ENCODE assay signal across 16 cellular contexts in the genomic region with DNA sequence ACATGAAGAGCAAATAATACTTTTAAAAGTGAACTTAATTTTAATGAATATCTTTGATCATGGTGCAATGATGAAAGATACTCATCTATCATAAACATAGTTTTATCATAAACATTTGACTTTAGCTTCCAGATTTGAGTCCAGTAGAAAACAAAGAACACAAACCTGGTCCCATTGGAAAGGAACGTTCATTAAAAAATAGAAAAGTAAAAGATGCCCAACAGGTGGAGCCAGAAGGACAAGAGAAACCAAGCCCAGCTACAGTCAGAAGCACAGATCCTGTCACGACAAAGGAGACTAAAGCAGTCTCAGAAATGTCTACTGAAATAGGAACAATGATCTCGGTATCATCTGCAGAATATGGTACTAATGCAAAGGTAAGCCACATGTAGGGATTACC. TPM values are rescaled to one million over a fixed set of nuclear protein-coding genes. Genes with fewer than 3 reads are reported as not detected.
DNase-seq lines count a peak whose midpoint lies in the region; ATAC-seq, FAIRE-seq and TF ChIP-seq lines count a peak whose summit lies in the region.
"Had no signal": no experiment of that assay in that cellular context is flagged by ENCODE, and none has a peak within 500 bp of the region (broad histone marks: within the 10 kb centered on the region; RNA-seq: fewer than 3 reads in every experiment).

No MANE protein-coding gene starts in this region.

- intact Hi-C loops in HCT116 (cut with micrococcal nuclease) = no loop called here

- H3K9ac ChIP-seq in HCT116 (ENCODE audit: low read length) (no peak overlapping the region), mesenchymal stem cell (ENCODE audit: low read length) (no peak overlapping the region)

- no peak overlapping the region for H4K91ac ChIP-seq in mesenchymal stem cell (ENCODE audit: low read length)

- H3K79me2 ChIP-seq in HCT116 (ENCODE audit: insufficient read depth, low read length) = peaks cover 37% of the 10 kb centered on the region
- peaks cover 3% of the 10 kb centered on the region for H3K79me2 ChIP-seq in hepatocyte

- H3K27me3 ChIP-seq in HCT116 (ENCODE audit: insufficient read depth, low read length) (no peaks in the 10 kb centered on the region), hepatocyte (no peaks in the 10 kb centered on the region), mesenchymal stem cell (ENCODE audit: control insufficient read depth in 1 of 2, insufficient read depth in 1 of 2, low read length in 2 of 2) (no peaks in the 10 kb centered on the region)

- H2BK15ac ChIP-seq in mesenchymal stem cell (ENCODE audit: low read depth, poor library complexity, severe bottlenecking) = no peak overlapping the region

- CTCF ChIA-PET in HCT116 (lab: Charles Lee) (no interaction called here), GM10248 (lab: Yijun Ruan, JAX) (interaction anchor here (3.7 kb wide), 1 partner anchor 12 kb away, joined by 19 read pairs; no protein-coding TSS in a partner anchor)

- RAD21 ChIA-PET in HCT116 (lab: Charles Lee; ENCODE audit: low non-redundant PET in 1 of 2, low total read pairs in 2 of 2, uncharacterized antibody in 2 of 2, unreplicated experiment in 2 of 2) = no interaction called here

- H3K4me1 ChIP-seq in HCT116 (ENCODE audit: control insufficient read depth in 1 of 2, insufficient read depth in 2 of 2, low read length in 2 of 2) (no peaks in the 10 kb centered on the region), hepatocyte (ENCODE audit: insufficient read depth) (no peaks in the 10 kb centered on the region), mesenchymal stem cell (ENCODE audit: control insufficient read depth, insufficient read depth, low read depth, low read length) (no peaks in the 10 kb centered on the region)

- POLR2A ChIA-PET in HCT116 (lab: Charles Lee) (no interaction called here), GM10248 (lab: Yijun Ruan, JAX) (no interaction called here)

- no peak overlapping the region for H2AK5ac ChIP-seq in mesenchymal stem cell (ENCODE audit: low read length, severe bottlenecking)

- no peak overlapping the region for H4K8ac ChIP-seq in mesenchymal stem cell (ENCODE audit: low read length)

- TF ChIP-seq POLR2A in HCT116 (IDR thresholded peaks at IDR 0.05; ENCODE audit: borderline replicate concordance, extremely low read depth, insufficient read depth, insufficient read length) = no peak

- no peak overlapping the region for H3K4me3 ChIP-seq in HCT116 (replicated peaks in 1 of 2; ENCODE audit: low read depth in 1 of 2, low read length in 2 of 2)
- no peak overlapping the region for H3K4me3 ChIP-seq in hepatocyte
- H3K4me3 ChIP-seq in mesenchymal stem cell (ENCODE audit: insufficient read depth in 1 of 2, low read depth in 1 of 2, low read length in 2 of 2) = no peak overlapping the region
- H3K4me3 ChIP-seq: smooth muscle cell had no signal

- no peak overlapping the region for H3K4me2 ChIP-seq in HCT116 (ENCODE audit: low read length)
- H3K4me2 ChIP-seq in hepatocyte = no peak overlapping the region
- no peak overlapping the region for H3K4me2 ChIP-seq in mesenchymal stem cell (ENCODE audit: low read length, poor library complexity, severe bottlenecking)
- H3K4me2 ChIP-seq: smooth muscle cell had no signal

- H3K79me1 ChIP-seq in mesenchymal stem cell (replicated peaks; ENCODE audit: low read length, poor library complexity, severe bottlenecking) = peaks cover 10% of the 10 kb centered on the region

- H2BK5ac ChIP-seq in mesenchymal stem cell (ENCODE audit: low read depth, low read length, poor library complexity, severe bottlenecking) = no peak overlapping the region

- FAIRE-seq in TTC549 (lab: Jason Lieb, UNC) = peak; percentile 94

- 81% methylated on average over 3 of the region's 3 CpGs for WGBS in hepatocyte (ENCODE audit: low lambda C conversion rate, missing lambda C conversion rate)
- 97% methylated on average over 3 of the region's 3 CpGs for WGBS in mesenchymal stem cell

- H2BK120ac ChIP-seq in mesenchymal stem cell (ENCODE audit: low read depth, low read length) = no peak overlapping the region

- H3K4ac ChIP-seq in mesenchymal stem cell (ENCODE audit: low read depth in 1 of 2, low read length in 2 of 2) = no peak overlapping the region

- peak; percentile 5 for DNase-seq in Ammon's horn (ENCODE audit: low spot score)
- no peak for DNase-seq in HCT116 (ENCODE audit: low read depth, low spot score)
- DNase-seq in hepatocyte (ENCODE audit: low spot score) = no peak
- DNase-seq in GOT3 (lab: John Stamatoyannopoulos, UW) = no peak
- DNase-seq in GM10248 (ENCODE audit: extremely low spot score) = no peak
- DNase-seq in mesenchymal stem cell = no peak
- DNase-seq: activated CD4-positive, alpha-beta T cell treated with anti-CD3 and anti-CD28 coated beads, Interleukin-2, amount 10 ng/mL, durations not matched to agents 7 days and 5 days; CD4-positive, alpha-beta memory T cell; effector CD4-positive, alpha-beta T cell; left cardiac atrium; NCI-H2029; T-helper 1 cell had no signal

- H3K9me3 ChIP-seq in HCT116 (ENCODE audit: control insufficient read depth in 1 of 2, insufficient read depth in 1 of 2, low read depth in 1 of 2, low read length in 2 of 2) (no peaks in the 10 kb centered on the region), hepatocyte (ENCODE audit: low read depth) (no peaks in the 10 kb centered on the region), mesenchymal stem cell (ENCODE audit: control insufficient read depth, low read length) (no peaks in the 10 kb centered on the region)

- H3K14ac ChIP-seq in mesenchymal stem cell (ENCODE audit: low read length in 2 of 2) = no peak overlapping the region

- no peaks in the 10 kb centered on the region for H3K9me2 ChIP-seq in HCT116 (ENCODE audit: insufficient read depth)
- H3K9me2 ChIP-seq in hepatocyte (replicated peaks; ENCODE audit: insufficient read depth) = no peaks in the 10 kb centered on the region

- H3K18ac ChIP-seq in mesenchymal stem cell (ENCODE audit: low read depth in 1 of 2, low read length in 2 of 2) = no peak overlapping the region

- TF ChIP-seq CTCF in HCT116 (IDR thresholded peaks at IDR 0.05 in 2 of 3, conservative IDR thresholded peaks at IDR 0.05 in 1 of 3; ENCODE audit: borderline replicate concordance in 1 of 3, insufficient read depth in 1 of 3, low read depth in 2 of 3, low read length in 2 of 3) = peak; percentile 8 to 28 (median 8); a peak in 2 of 6 replicates
- peak; percentile 18 for TF ChIP-seq CTCF in hepatocyte (IDR thresholded peaks at IDR 0.05; ENCODE audit: poor library complexity)
- TF ChIP-seq CTCF in GM10248 (IDR thresholded peaks at IDR 0.05; ENCODE audit: control extremely low read depth, extremely low read depth, low read depth, missing control alignments) = no peak

- BruUV-seq in HCT116 (replicated peaks; lab: Mats Ljungman, UMichigan) = no TSS peak

- H2BK12ac ChIP-seq in mesenchymal stem cell (ENCODE audit: low read length in 2 of 2) = no peak overlapping the region

- H2AFZ ChIP-seq in HCT116 (ENCODE audit: low read depth, low read length, poor library complexity, severe bottlenecking) = no peak overlapping the region
- no peak overlapping the region for H2AFZ ChIP-seq in hepatocyte
- H2AFZ ChIP-seq in mesenchymal stem cell (ENCODE audit: low read depth, low read length) = no peak overlapping the region

- ATAC-seq in HCT116 = no peak
- ATAC-seq in GM21447 (IDR thresholded peaks at IDR 0.05; ENCODE audit: unreplicated experiment) = no peak
- ATAC-seq: left cardiac atrium had no signal

- H3K23ac ChIP-seq in mesenchymal stem cell (ENCODE audit: low read length in 2 of 2) = no peak overlapping the region

- H3K36me3 ChIP-seq in HCT116 (ENCODE audit: control insufficient read depth in 1 of 2, insufficient read depth in 2 of 2, low read length in 2 of 2) (peaks cover 39 to 46% of the 10 kb centered on the region in 2 experiments), hepatocyte (replicated peaks; ENCODE audit: insufficient read depth, low read depth) (no peaks in the 10 kb centered on the region), mesenchymal stem cell (ENCODE audit: control insufficient read depth in 1 of 2, insufficient read depth in 2 of 2, low read depth in 1 of 2, low read length in 2 of 2) (peaks cover 10 to 95% of the 10 kb centered on the region in 2 experiments)

- TF ChIP-seq RAD21 in HCT116 (IDR thresholded peaks at IDR 0.05; ENCODE audit: low read depth) = no peak

- no peak overlapping the region for H3K27ac ChIP-seq in HCT116 (ENCODE audit: low read depth, low read length)
- H3K27ac ChIP-seq in hepatocyte = no peak overlapping the region
- H3K27ac ChIP-seq in mesenchymal stem cell (ENCODE audit: low read length, poor library complexity, severe bottlenecking) = no peak overlapping the region

- H4K20me1 ChIP-seq in HCT116 (ENCODE audit: insufficient read depth) (peaks cover 18% of the 10 kb centered on the region), hepatocyte (ENCODE audit: insufficient read depth, poor library complexity, severe bottlenecking) (no peaks in the 10 kb centered on the region)

TF ChIP-seq in HCT116, 20 proteins besides CTCF, POLR2A, EP300 and RAD21:
- TF ChIP-seq EZH2 (IDR thresholded peaks at IDR 0.05) = no peak

RNA-seq across cellular contexts. Expression of gene MYOCOS, which starts 55.6 kb away (rescaled TPM):
- not detected for total RNA-seq in HCT116 (2021; ENCODE audit: unreplicated experiment)
- 0.05 TPM in 1 of 2 replicates, not detected in the other for polyA plus RNA-seq in HCT116 (2012)
- total RNA-seq in hepatocyte = not detected in 2 replicates
- not detected in 2 replicates for polyA plus RNA-seq in hepatocyte
- not detected for polyA plus RNA-seq in mesenchymal stem cell (2013, experiment 1 of 2)
- not detected for polyA plus RNA-seq in mesenchymal stem cell (2013, experiment 2 of 2)
- total RNA-seq: glomerular endothelial cell, left cardiac atrium, smooth muscle cell had no signal
- polyA plus RNA-seq: CD4-positive, alpha-beta memory T cell; smooth muscle cell had no signal
